Comparison of ENCODE assay signal across 12 cellular contexts in genomic region chr9:131203438-131204219, GRCh38.
DNase-seq lines count a peak whose midpoint lies in the region; ATAC-seq, FAIRE-seq and TF ChIP-seq lines count a peak whose summit lies in the region.
"Had no signal": no experiment of that assay in that cellular context is flagged by ENCODE, and none has a peak within 500 bp of the region (broad histone marks: within the 10 kb centered on the region; RNA-seq: fewer than 3 reads in every experiment).

No MANE protein-coding gene starts in this region.

- H4K20me1 ChIP-seq in OCI-LY3 (ENCODE audit: insufficient read depth, low read length): no peaks in the 10 kb centered on the region

- FAIRE-seq in GM12891 (lab: Jason Lieb, UNC): no peak
- FAIRE-seq: D721Med had no signal

- H3K9me3 ChIP-seq in OCI-LY3 (ENCODE audit: insufficient read depth, low read length): no peaks in the 10 kb centered on the region
- H3K9me3 ChIP-seq: sigmoid colon had no signal

- H3K4me1 ChIP-seq in OCI-LY3 (ENCODE audit: low read length): peaks cover 12% of the 10 kb centered on the region
- H3K4me1 ChIP-seq: sigmoid colon had no signal

- no peak for DNase-seq in AG09309 (ENCODE audit: low read depth)
- no peak for DNase-seq in GM12891 (ENCODE audit: insufficient read length, low spot score)
- peak; percentile 35 to 54 for DNase-seq in erythroblast (lab: John Stamatoyannopoulos, UW)
- DNase-seq in NCI-H2029 (lab: John Stamatoyannopoulos, UW): no peak
- DNase-seq in dorsolateral prefrontal cortex: no peak
- DNase-seq: caudate nucleus, NCI-H2171 treated with DMSO at 0.1 percent for 48 hours, sigmoid colon had no signal

- peak overlapping the region; percentile 43 for H3K4me2 ChIP-seq in OCI-LY3 (ENCODE audit: low read length)

- peak overlapping the region; percentile 16; the same call in 1 of the 2 replicates for H3K9ac ChIP-seq in OCI-LY3 (ENCODE audit: low read length)

- no peak overlapping the region for H2AFZ ChIP-seq in OCI-LY3 (ENCODE audit: low read depth, low read length)

- H3K4me3 ChIP-seq in AG09309 (ENCODE audit: control insufficient read depth, low read depth, low read length) (no peak overlapping the region), OCI-LY3 (ENCODE audit: low read length) (0 out of 2 replicates have a peak overlapping the region, but pooled peaks have one; percentile 6), dorsolateral prefrontal cortex (no peak overlapping the region)
- H3K4me3 ChIP-seq: sigmoid colon had no signal

- TF ChIP-seq CTCF in AG09309 (IDR thresholded peaks at IDR 0.05; ENCODE audit: control insufficient read depth, insufficient read depth, low read depth, low read length, missing control alignments) (peak; percentile 20), OCI-LY3 (IDR thresholded peaks at IDR 0.05; ENCODE audit: low read depth, low read length) (peak; percentile 71), dorsolateral prefrontal cortex (IDR thresholded peaks at IDR 0.05 in 54 of 56, conservative IDR thresholded peaks at IDR 0.05 in 2 of 56; ENCODE audit: low read depth in 1 of 56, partially characterized antibody in 56 of 56) (no peak)

- TF ChIP-seq POLR2A in GM12891 (IDR thresholded peaks at IDR 0.05; ENCODE audit: low read depth, low read length) (no peak), erythroblast (IDR thresholded peaks at IDR 0.05; ENCODE audit: low read length) (no peak)

- H3K27me3 ChIP-seq in OCI-LY3 (ENCODE audit: low read depth, low read length) (no peaks in the 10 kb centered on the region), dorsolateral prefrontal cortex (no peaks in the 10 kb centered on the region)
- H3K27me3 ChIP-seq: sigmoid colon had no signal

- ATAC-seq in HG03439 (IDR thresholded peaks at IDR 0.05; ENCODE audit: unreplicated experiment) (no peak), HG03571 (IDR thresholded peaks at IDR 0.05; ENCODE audit: unreplicated experiment) (no peak)

- intact Hi-C loops in dorsolateral prefrontal cortex (cut with DNase I): no loop called here

- peaks cover 53% of the 10 kb centered on the region for H3K36me3 ChIP-seq in OCI-LY3 (replicated peaks; ENCODE audit: low read depth, low read length)

- H3K27ac ChIP-seq in OCI-LY3 (ENCODE audit: low read length) (peak overlapping the region; percentile 54), dorsolateral prefrontal cortex (no peak overlapping the region)
- H3K27ac ChIP-seq: sigmoid colon had no signal

- no peaks in the 10 kb centered on the region for H3K79me2 ChIP-seq in OCI-LY3 (ENCODE audit: low read length)

TF ChIP-seq in GM12891, 5 proteins besides CTCF, POLR2A, EP300 and RAD21:
- TF ChIP-seq SPI1 (IDR thresholded peaks at IDR 0.05; ENCODE audit: low read depth, low read length): peak; percentile 78
- no peak for TF ChIP-seq POU2F2 (IDR thresholded peaks at IDR 0.05; ENCODE audit: low read depth, low read length)

Comparison
In these comparisons a context has a peak if more than half of its experiments do, and no peak if none do; other contexts are left out.
1. DNase-seq: peak in erythroblast (2 of 2); none in AG09309 (single experiment), GM12891 (single experiment), NCI-H2029 (single experiment) and dorsolateral prefrontal cortex (0 of 10).
2. CTCF ChIP-seq: peak in AG09309 (single experiment) and OCI-LY3 (single experiment); none in dorsolateral prefrontal cortex (0 of 56).